8 cellular contexts compared by ENCODE assay signal in the genomic region with DNA sequence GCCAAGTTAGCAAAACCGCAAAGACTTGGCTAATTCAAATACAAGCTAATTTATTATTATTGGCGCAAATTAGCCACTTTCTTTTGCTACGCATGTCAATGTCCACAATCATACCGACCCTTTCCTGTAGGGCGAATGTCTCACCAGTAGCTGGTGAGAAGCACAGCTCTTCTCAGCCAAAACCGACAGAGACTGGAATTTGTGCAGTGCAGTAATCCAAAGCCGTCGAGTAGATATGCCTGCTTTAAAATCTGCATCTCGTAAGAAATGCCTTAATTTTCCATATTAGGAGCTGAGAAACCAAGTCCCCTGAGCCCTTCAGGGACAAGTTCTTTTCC. TPM values are rescaled to one million over a fixed set of nuclear protein-coding genes. Genes with fewer than 3 reads are reported as not detected.
DNase-seq lines count a peak whose midpoint lies in the region; ATAC-seq and TF ChIP-seq lines count a peak whose summit lies in the region.

No MANE protein-coding gene starts in this region.

- H3K4me3 ChIP-seq in HFF-Myc (replicated peaks; ENCODE audit: low read depth, low read length), result peak overlapping the region; percentile 84
- peak overlapping the region; percentile 31 for H3K4me3 ChIP-seq in mesodermal cell (ENCODE audit: extremely low read depth, insufficient read depth, low read length, poor library complexity, severe bottlenecking)
- peak overlapping the region; percentile 41 to 56 for H3K4me3 ChIP-seq in aorta (ENCODE audit: low read length in 2 of 2)

- H3K27ac ChIP-seq in mesodermal cell (ENCODE audit: low read depth, low read length, severe bottlenecking) (peak overlapping the region; percentile 88), aorta (ENCODE audit: low read depth in 1 of 2, low read length in 2 of 2) (peak overlapping the region; percentile 1 to 89)

- peaks cover 2% of the 10 kb centered on the region for H3K9me3 Mint-ChIP-seq in activated CD4-positive, alpha-beta T cell treated with anti-CD3 and anti-CD28 coated beads for 36 hours (ENCODE audit: low read depth)
- H3K9me3 Mint-ChIP-seq in dendritic cell treated with granulocyte-macrophage colony-stimulating factor and Interleukin-4, amounts not matched to agents 40 ng/mL and 50 ng/mL, for 4 days, result no peaks in the 10 kb centered on the region

- intact Hi-C loops in activated CD4-positive, alpha-beta T cell treated with anti-CD3 and anti-CD28 coated beads for 36 hours (cut with DNase I, micrococcal nuclease), result loop anchor here in 1 of 2 experiments (2.0 to 5.0 kb wide), 3 partner anchors 216 to 1063 kb away; a partner anchor contains a TSS
- intact Hi-C loops in dendritic cell treated with granulocyte-macrophage colony-stimulating factor and Interleukin-4, amounts not matched to agents 40 ng/mL and 50 ng/mL, for 4 days (cut with micrococcal nuclease), result loop anchor here (1.0 to 2.0 kb wide), 2 partner anchors 20 to 162 kb away; a partner anchor contains a TSS
- intact Hi-C loops in aorta (cut with DNase I), result loop anchor here (2.0 to 10.0 kb wide), 3 partner anchors 20 to 164 kb away; a partner anchor contains a TSS

- H3K36me3 ChIP-seq in mesodermal cell (ENCODE audit: control insufficient read depth, insufficient read depth, low read length), result no peaks in the 10 kb centered on the region
- no peaks in the 10 kb centered on the region for H3K36me3 ChIP-seq in aorta (ENCODE audit: control insufficient read depth in 1 of 2, insufficient read depth in 2 of 2, low read length in 1 of 2)

- no peaks in the 10 kb centered on the region for H3K27me3 ChIP-seq in aorta (ENCODE audit: control insufficient read depth in 1 of 2, insufficient read depth in 2 of 2, low read length in 1 of 2)

- ATAC-seq in activated CD4-positive, alpha-beta T cell treated with anti-CD3 and anti-CD28 coated beads for 36 hours, result peak; percentile 30
- ATAC-seq in aorta (ENCODE audit: low FRiP score), result peak; percentile 57

- H3K36me3 Mint-ChIP-seq in activated CD4-positive, alpha-beta T cell treated with anti-CD3 and anti-CD28 coated beads for 36 hours (ENCODE audit: low read depth), result no peaks in the 10 kb centered on the region
- peaks cover 12% of the 10 kb centered on the region for H3K36me3 Mint-ChIP-seq in dendritic cell treated with granulocyte-macrophage colony-stimulating factor and Interleukin-4, amounts not matched to agents 40 ng/mL and 50 ng/mL, for 4 days (ENCODE audit: low read depth)

- no peak for TF ChIP-seq CTCF in HFF-Myc (IDR thresholded peaks at IDR 0.05; ENCODE audit: low read depth, low read length, missing control alignments)

- H3K27me3 Mint-ChIP-seq in activated CD4-positive, alpha-beta T cell treated with anti-CD3 and anti-CD28 coated beads for 36 hours, result no peaks in the 10 kb centered on the region
- H3K27me3 Mint-ChIP-seq in dendritic cell treated with granulocyte-macrophage colony-stimulating factor and Interleukin-4, amounts not matched to agents 40 ng/mL and 50 ng/mL, for 4 days, result no peaks in the 10 kb centered on the region

- POLR2A ChIA-PET in activated CD4-positive, alpha-beta T cell treated with anti-CD3 and anti-CD28 coated beads for 36 hours (lab: Charles Lee), result interaction anchor here (0.7 to 1.7 kb wide), 5 partner anchors 21 to 525 kb away, joined by 4 to 42 read pairs (median 5); a partner anchor contains a TSS

- DNase-seq in activated CD4-positive, alpha-beta T cell treated with anti-CD3 and anti-CD28 coated beads for 36 hours, result no peak
- DNase-seq in activated CD4-positive, alpha-beta T cell treated with anti-CD3 and anti-CD28 coated beads, Interleukin-2, amount 50 U/mL, for 1 hour, result no peak
- DNase-seq in HFF-Myc (ENCODE audit: extremely low read depth, low read depth) (no peak), OCI-M1 (lab: John Stamatoyannopoulos, UW) (peak; percentile 93), aorta (no peak), iPS-NIHi11 (ENCODE audit: low spot score) (no peak)

- no peak overlapping the region for H3K4me3 Mint-ChIP-seq in activated CD4-positive, alpha-beta T cell treated with anti-CD3 and anti-CD28 coated beads for 36 hours
- H3K4me3 Mint-ChIP-seq in dendritic cell treated with granulocyte-macrophage colony-stimulating factor and Interleukin-4, amounts not matched to agents 40 ng/mL and 50 ng/mL, for 4 days, result peak overlapping the region; percentile 96

- H3K9me3 ChIP-seq in mesodermal cell (ENCODE audit: control insufficient read depth, low read length), result no peaks in the 10 kb centered on the region
- H3K9me3 ChIP-seq in aorta (ENCODE audit: control insufficient read depth, low read length), result no peaks in the 10 kb centered on the region

- H3K4me1 ChIP-seq in mesodermal cell (ENCODE audit: control insufficient read depth, insufficient read depth, low read length, poor library complexity, severe bottlenecking), result peaks cover 10% of the 10 kb centered on the region
- H3K4me1 ChIP-seq in aorta (ENCODE audit: control insufficient read depth in 1 of 2, insufficient read depth in 2 of 2, low read length in 2 of 2), result no peaks in the 10 kb centered on the region

- H3K4me1 Mint-ChIP-seq in activated CD4-positive, alpha-beta T cell treated with anti-CD3 and anti-CD28 coated beads for 36 hours, result peaks cover 12% of the 10 kb centered on the region
- peaks cover 23% of the 10 kb centered on the region for H3K4me1 Mint-ChIP-seq in dendritic cell treated with granulocyte-macrophage colony-stimulating factor and Interleukin-4, amounts not matched to agents 40 ng/mL and 50 ng/mL, for 4 days (ENCODE audit: low read depth)

- WGBS in mesodermal cell (ENCODE audit: insufficient coverage in 2 of 2), 2 experiments, result 21 to 24% methylated on average over 7 to 9 of the region's 9 CpGs
- 0 to 1% methylated on average over 9 of the region's 9 CpGs for WGBS in aorta, 2 donors

- CTCF ChIA-PET in activated CD4-positive, alpha-beta T cell treated with anti-CD3 and anti-CD28 coated beads for 36 hours (lab: Charles Lee), result interaction anchor here (0.7 to 2.9 kb wide), 16 partner anchors 9 to 555 kb away, joined by 3 to 25 read pairs (median 4); a partner anchor contains a TSS

- peak overlapping the region; percentile 88 for H3K27ac Mint-ChIP-seq in activated CD4-positive, alpha-beta T cell treated with anti-CD3 and anti-CD28 coated beads for 36 hours
- H3K27ac Mint-ChIP-seq in dendritic cell treated with granulocyte-macrophage colony-stimulating factor and Interleukin-4, amounts not matched to agents 40 ng/mL and 50 ng/mL, for 4 days, result peak overlapping the region; percentile 96

RNA-seq across cellular contexts. Expression of a gene that starts 0.6 kb away (rescaled TPM):
- 1 to 10 TPM; 8.2 to 9.2 TPM for total RNA-seq in activated CD4-positive, alpha-beta T cell treated with anti-CD3 and anti-CD28 coated beads for 36 hours
- polyA plus RNA-seq in mesodermal cell (2013, experiment 1 of 2), result 11.7 TPM
- 13.8 TPM for polyA plus RNA-seq in mesodermal cell (2013, experiment 2 of 2)
- 10 to 100 TPM; 46.3 to 48.0 TPM for total RNA-seq in aorta
- polyA plus RNA-seq in aorta, result 10 to 100 TPM; 10.1 to 10.5 TPM

RNA-seq across cellular contexts. Expression of a gene that starts 21.0 kb away (rescaled TPM):
- total RNA-seq in activated CD4-positive, alpha-beta T cell treated with anti-CD3 and anti-CD28 coated beads for 36 hours, result 10 to 100 TPM; 74.5 to 82.0 TPM
- polyA plus RNA-seq in mesodermal cell (2013, experiment 1 of 2), result 280 TPM
- 294 TPM for polyA plus RNA-seq in mesodermal cell (2013, experiment 2 of 2)
- total RNA-seq in aorta, result 100 to 1,000 TPM in 1 of 2 donors, 10 to 100 TPM in 1; 92.8 to 115 TPM
- 10 to 100 TPM; 11.6 to 22.3 TPM for polyA plus RNA-seq in aorta

Comparison
In these comparisons a context has a peak if more than half of its experiments do, and no peak if none do; other contexts are left out.
1. H3K4me3 ChIP-seq: peak in every context shown above with its lines; median percentile 84 in HFF-Myc; 48 in aorta; 31 in mesodermal cell.
2. RNA of a gene that starts 0.6 kb away (total RNA-seq): 46.3 to 48.0 TPM in aorta; 8.2 to 9.2 TPM in activated CD4-positive, alpha-beta T cell treated with anti-CD3 and anti-CD28 coated beads for 36 hours; every median in the first group is over 4 times any median in the second.